In genomic region chr20:46056970-46057855, GRCh38 we compare ENCODE assay signal across 1 cellular context.
TF ChIP-seq lines count a peak whose summit lies in the region.

No MANE protein-coding gene starts in this region.

TF ChIP-seq in HepG2, 621 proteins besides CTCF, POLR2A, EP300 and RAD21 (continued from another document):
- no peak for TF ChIP-seq ARID5B (CRISPR knock-in tag; IDR thresholded peaks at IDR 0.05)
- TF ChIP-seq HDAC6 (IDR thresholded peaks at IDR 0.05; ENCODE audit: low read depth, low read length) = no peak
- TF ChIP-seq ZMYM3 (CRISPR knock-in tag; IDR thresholded peaks at IDR 0.05) = no peak
- TF ChIP-seq IKZF4 (CRISPR knock-in tag; IDR thresholded peaks at IDR 0.05; ENCODE audit: borderline replicate concordance, low read depth, not compliant biosample characterization) = no peak
